18 cellular contexts compared by ENCODE assay signal in genomic region chr5:147055304-147055826, GRCh38.
"Had no signal": no experiment of that assay in that cellular context is flagged by ENCODE, and none has a peak within 500 bp of the region (broad histone marks: within the 10 kb centered on the region; RNA-seq: fewer than 3 reads in every experiment).

No MANE protein-coding gene starts in this region.

- H3K4me3 ChIP-seq: coronary artery, left ventricle myocardium inferior, mucosa of descending colon, pancreas, tibial nerve, vagina had no signal

- H3K27me3 Mint-ChIP-seq: memory B cell had no signal

- H3K27ac Mint-ChIP-seq: activated CD4-positive, alpha-beta T cell treated with anti-CD3 and anti-CD28 coated beads for 36 hours; activated naive CD8-positive, alpha-beta T cell treated with anti-CD3 and anti-CD28 coated beads, Interleukin-2, amount 10 ng/mL, durations not matched to agents 7 days and 5 days; memory B cell; naive thymus-derived CD4-positive, alpha-beta T cell had no signal

- DNase-seq: activated CD4-positive, alpha-beta T cell treated with anti-CD3 and anti-CD28 coated beads for 36 hours; activated CD4-positive, alpha-beta T cell treated with anti-CD3 and anti-CD28 coated beads, Interleukin-2, amount 50 U/mL, for 48 hours; activated naive CD8-positive, alpha-beta T cell treated with anti-CD3 and anti-CD28 coated beads, Interleukin-2, amount 10 ng/mL, durations not matched to agents 7 days and 5 days; activated T-cell treated with anti-CD3 and anti-CD28 coated beads for 4 hours; brain microvascular endothelial cell; left ventricle myocardium inferior; mucosa of descending colon; naive thymus-derived CD4-positive, alpha-beta T cell; pancreas; stimulated activated CD8-positive, alpha-beta memory T cell treated with anti-CD3 and anti-CD28 coated beads, Interleukin-4, amount 100 ng/mL, for 48 hours; stimulated activated naive CD4-positive, alpha-beta T cell treated with Interleukin-2 at 50 U/mL for 16 hours; SW 1271; T-helper 2 cell had no signal

- H3K36me3 ChIP-seq: brain microvascular endothelial cell, left ventricle myocardium inferior, pancreas, tibial nerve, vagina had no signal

- H3K36me3 Mint-ChIP-seq: activated naive CD8-positive, alpha-beta T cell treated with anti-CD3 and anti-CD28 coated beads, Interleukin-2, amount 10 ng/mL, durations not matched to agents 7 days and 5 days; memory B cell; naive thymus-derived CD4-positive, alpha-beta T cell had no signal

- H3K4me1 Mint-ChIP-seq: activated CD4-positive, alpha-beta T cell treated with anti-CD3 and anti-CD28 coated beads for 36 hours; activated naive CD8-positive, alpha-beta T cell treated with anti-CD3 and anti-CD28 coated beads, Interleukin-2, amount 10 ng/mL, durations not matched to agents 7 days and 5 days; central memory CD8-positive, alpha-beta T cell; memory B cell; naive thymus-derived CD4-positive, alpha-beta T cell had no signal

- H3K9me3 ChIP-seq: left ventricle myocardium inferior, mucosa of descending colon, pancreas, tibial nerve, vagina had no signal

- H3K27me3 ChIP-seq: brain microvascular endothelial cell, tibial nerve, vagina had no signal

- H3K4me1 ChIP-seq: left ventricle myocardium inferior, pancreas, vagina had no signal

- H3K4me3 Mint-ChIP-seq: activated CD4-positive, alpha-beta T cell treated with anti-CD3 and anti-CD28 coated beads for 36 hours; activated naive CD8-positive, alpha-beta T cell treated with anti-CD3 and anti-CD28 coated beads, Interleukin-2, amount 10 ng/mL, durations not matched to agents 7 days and 5 days; central memory CD8-positive, alpha-beta T cell; memory B cell; naive thymus-derived CD4-positive, alpha-beta T cell had no signal

- H3K9me3 Mint-ChIP-seq: activated naive CD8-positive, alpha-beta T cell treated with anti-CD3 and anti-CD28 coated beads, Interleukin-2, amount 10 ng/mL, durations not matched to agents 7 days and 5 days; central memory CD8-positive, alpha-beta T cell; memory B cell had no signal

- H3K27ac ChIP-seq: brain microvascular endothelial cell, coronary artery, left ventricle myocardium inferior, pancreas, vagina had no signal

- ATAC-seq: activated CD4-positive, alpha-beta T cell treated with anti-CD3 and anti-CD28 coated beads for 36 hours; mucosa of descending colon; naive thymus-derived CD4-positive, alpha-beta T cell had no signal
